22 cellular contexts compared by ENCODE assay signal in genomic region chr10:49600046-49600445, GRCh38. TPM values are rescaled to one million over a fixed set of nuclear protein-coding genes. Genes with fewer than 3 reads are reported as not detected.
DNase-seq lines count a peak whose midpoint lies in the region; FAIRE-seq and TF ChIP-seq lines count a peak whose summit lies in the region.
"Had no signal": no experiment of that assay in that cellular context is flagged by ENCODE, and none has a peak within 500 bp of the region (broad histone marks: within the 10 kb centered on the region; RNA-seq: fewer than 3 reads in every experiment).

No MANE protein-coding gene starts in this region.

- no peak for TF ChIP-seq POLR2A in esophagus muscularis mucosa (IDR thresholded peaks at IDR 0.05; ENCODE audit: low read depth)
- no peak for TF ChIP-seq POLR2A in stomach (IDR thresholded peaks at IDR 0.05)

- H3K4me1 ChIP-seq in esophagus muscularis mucosa (no peaks in the 10 kb centered on the region), stomach (no peaks in the 10 kb centered on the region)
- H3K4me1 ChIP-seq: SJSA1 had no signal

- H3K9me3 ChIP-seq in esophagus muscularis mucosa (no peaks in the 10 kb centered on the region), stomach (peaks cover 0 to 2% (median 0%) of the 10 kb centered on the region in 4 donors)
- H3K9me3 ChIP-seq: SJSA1 had no signal

- H3K27me3 ChIP-seq in esophagus muscularis mucosa (peaks cover 0 to 62% (median 0%) of the 10 kb centered on the region in 4 donors), stomach (peaks cover 0 to 71% (median 5%) of the 10 kb centered on the region in 3 donors)
- H3K27me3 ChIP-seq: SJSA1 had no signal

- no peaks in the 10 kb centered on the region for H3K36me3 ChIP-seq in esophagus muscularis mucosa
- H3K36me3 ChIP-seq in stomach = no peaks in the 10 kb centered on the region
- H3K36me3 ChIP-seq: SJSA1 had no signal

- no peak for FAIRE-seq in frontal cortex (lab: Jason Lieb, UNC)
- FAIRE-seq: GM18507 had no signal

- no peak overlapping the region for H3K27ac ChIP-seq in esophagus muscularis mucosa (replicated peaks in 1 of 4)
- H3K27ac ChIP-seq in stomach = no peak overlapping the region
- H3K27ac ChIP-seq: 22Rv1, KMS-11, SJSA1 had no signal

- TF ChIP-seq EP300 in esophagus muscularis mucosa (IDR thresholded peaks at IDR 0.05) = no peak
- no peak for TF ChIP-seq EP300 in stomach (IDR thresholded peaks at IDR 0.05)

- peak; percentile 35 for DNase-seq in activated CD8-positive, alpha-beta memory T cell treated with anti-CD3 and anti-CD28 coated beads for 24 hours
- DNase-seq in activated CD8-positive, alpha-beta memory T cell treated with anti-CD3 and anti-CD28 coated beads, Interleukin-2, amount 50 U/mL, for 48 hours = no peak
- DNase-seq in AG08396 (ENCODE audit: low spot score) (peak; percentile 1), esophagus muscularis mucosa (ENCODE audit: extremely low spot score) (peak; percentile 72), posterior vena cava (ENCODE audit: low spot score) (peak; percentile 45), stomach (no peak), frontal cortex (ENCODE audit: low spot score in 2 of 2) (no peak)
- DNase-seq: DMS153, H9, IMR-90, MM.1S, NCI-H2029 treated with DMSO at 0.1 percent for 48 hours, NCI-H69, Right ventricle myocardium superior, RPMI8226 had no signal

- intact Hi-C loops in esophagus muscularis mucosa (cut with DNase I) = no loop called here
- intact Hi-C loops in posterior vena cava (cut with DNase I) = no loop called here
- intact Hi-C loops in stomach (cut with DNase I; ENCODE audit: low total_unique reads) = no loop called here

- TF ChIP-seq CTCF in esophagus muscularis mucosa (IDR thresholded peaks at IDR 0.05) = no peak
- TF ChIP-seq CTCF in stomach (IDR thresholded peaks at IDR 0.05) = no peak

- WGBS in esophagus muscularis mucosa = 86% methylated on average over 7 of the region's 8 CpGs
- 71 to 88% (median 83%) methylated on average over 7 to 8 of the region's 8 CpGs for WGBS in stomach, 5 donors

- no peak overlapping the region for H3K4me3 ChIP-seq in esophagus muscularis mucosa
- no peak overlapping the region for H3K4me3 ChIP-seq in stomach
- H3K4me3 ChIP-seq: GM23338, SJSA1 had no signal

RNA-seq across cellular contexts. Expression of gene SLC18A3, which starts 10.1 kb away (rescaled TPM):
- total RNA-seq in esophagus muscularis mucosa (1 to 10 TPM in 2 of 4 donors, under 1 TPM in 2; 0.42 to 1.7 (median 0.81) TPM), posterior vena cava (not detected), stomach (under 1 TPM in 1 of 5 donors, not detected in 4; 0.73 TPM), frontal cortex (under 0.01 TPM)
- under 1 TPM in 1 of 3 donors, not detected in 2; 0.20 TPM for polyA plus RNA-seq in stomach
- total RNA-seq: GM23338, H9, IMR-90, NCI-H460, Right ventricle myocardium superior, SJSA1 had no signal
- polyA plus RNA-seq: BJ, IMR-90 had no signal

RNA-seq across cellular contexts. Expression of gene CHAT, which starts 13.8 kb away (rescaled TPM):
- total RNA-seq in esophagus muscularis mucosa = under 1 TPM in 1 of 4 donors, not detected in 3; 0.17 TPM
- not detected for total RNA-seq in posterior vena cava
- total RNA-seq in stomach = 1 to 10 TPM in 1 of 5 donors, not detected in 4; 8.7 TPM
- polyA plus RNA-seq in stomach = not detected
- total RNA-seq in frontal cortex = not detected
- total RNA-seq: GM23338, H9, IMR-90, NCI-H460, Right ventricle myocardium superior, SJSA1 had no signal
- polyA plus RNA-seq: BJ, GM23338, IMR-90 had no signal

Comparison
In these comparisons a context has a peak if more than half of its experiments do, and no peak if none do; other contexts are left out.
1. DNase-seq: peak in activated CD8-positive, alpha-beta memory T cell treated with anti-CD3 and anti-CD28 coated beads for 24 hours (single experiment), AG08396 (single experiment), esophagus muscularis mucosa (single experiment) and posterior vena cava (single experiment); none in activated CD8-positive, alpha-beta memory T cell treated with anti-CD3 and anti-CD28 coated beads, Interleukin-2, amount 50 U/mL, for 48 hours (single experiment), stomach (single experiment) and frontal cortex (0 of 2).